In genomic region chrX:97011540-97011939, GRCh38 we compare ENCODE assay signal across 26 cellular contexts.
"Had no signal": no experiment of that assay in that cellular context is flagged by ENCODE, and none has a peak within 500 bp of the region (broad histone marks: within the 10 kb centered on the region; RNA-seq: fewer than 3 reads in every experiment).

No MANE protein-coding gene starts in this region.

- H3K9me3 ChIP-seq: stomach, suprapubic skin, testis, thoracic aorta, thyroid gland, tibial artery, tibial nerve, transverse colon, upper lobe of left lung, upper lobe of right lung, uterus, vagina had no signal

- H3K4me3 ChIP-seq: stomach, suprapubic skin, testis, thoracic aorta, thyroid gland, tibial artery, tibial nerve, transverse colon, upper lobe of left lung, upper lobe of right lung, uterus, vagina had no signal

- H3K27ac ChIP-seq: stomach, suprapubic skin, testis, thoracic aorta, thyroid gland, tibial artery, tibial nerve, transverse colon, upper lobe of left lung, upper lobe of right lung, uterus, vagina had no signal

- H3K27me3 ChIP-seq: suprapubic skin, testis, thyroid gland, tibial artery, transverse colon, upper lobe of left lung, upper lobe of right lung, uterus, vagina had no signal

- H3K9me3 Mint-ChIP-seq: stimulated activated memory B cell treated with anti-CD40 and anti-IgM and Interleukin-4, amounts not matched to agents 10 μg/mL and 1 μg/mL and 100 μg/mL, for 72 hours; stimulated activated naive B cell treated with anti-CD40 and anti-IgM and Interleukin-4, amounts not matched to agents 10 μg/mL and 1 μg/mL and 100 μg/mL, for 72 hours; stimulated activated naive CD8-positive, alpha-beta T cell treated with anti-CD3 and anti-CD28 coated beads, Interleukin-15, Interleukin-2, amounts not matched to agents 100 ng/mL and 50 ng/mL, for 24 hours; type B pancreatic cell had no signal

- H3K36me3 Mint-ChIP-seq: stimulated activated memory B cell treated with anti-CD40 and anti-IgM and Interleukin-4, amounts not matched to agents 10 μg/mL and 1 μg/mL and 100 μg/mL, for 72 hours; stimulated activated naive B cell treated with anti-CD40 and anti-IgM and Interleukin-4, amounts not matched to agents 10 μg/mL and 1 μg/mL and 100 μg/mL, for 72 hours had no signal

- H3K36me3 ChIP-seq: stomach, suprapubic skin, thoracic aorta, thyroid gland, tibial artery, tibial nerve, transverse colon, upper lobe of left lung, upper lobe of right lung, uterus, vagina had no signal

- H3K4me1 Mint-ChIP-seq: stimulated activated naive B cell treated with anti-CD40 and anti-IgM and Interleukin-4, amounts not matched to agents 10 μg/mL and 1 μg/mL and 100 μg/mL, for 72 hours; stimulated activated naive CD8-positive, alpha-beta T cell treated with anti-CD3 and anti-CD28 coated beads, Interleukin-15, amount 100 ng/mL, for 72 hours had no signal

- H3K27ac Mint-ChIP-seq: stimulated activated memory B cell treated with anti-CD40 and anti-IgM and Interleukin-4, amounts not matched to agents 10 μg/mL and 1 μg/mL and 100 μg/mL, for 72 hours; stimulated activated naive B cell treated with anti-CD40 and anti-IgM and Interleukin-4, amounts not matched to agents 10 μg/mL and 1 μg/mL and 100 μg/mL, for 72 hours; stimulated activated naive CD8-positive, alpha-beta T cell treated with anti-CD3 and anti-CD28 coated beads, Interleukin-15, amount 100 ng/mL, for 72 hours; stimulated activated naive CD8-positive, alpha-beta T cell treated with anti-CD3 and anti-CD28 coated beads, Interleukin-15, Interleukin-2, amounts not matched to agents 100 ng/mL and 50 ng/mL, for 24 hours; type B pancreatic cell had no signal

- H3K4me3 Mint-ChIP-seq: stimulated activated memory B cell treated with anti-CD40 and anti-IgM and Interleukin-4, amounts not matched to agents 10 μg/mL and 1 μg/mL and 100 μg/mL, for 72 hours; stimulated activated naive B cell treated with anti-CD40 and anti-IgM and Interleukin-4, amounts not matched to agents 10 μg/mL and 1 μg/mL and 100 μg/mL, for 72 hours; stimulated activated naive CD8-positive, alpha-beta T cell treated with anti-CD3 and anti-CD28 coated beads, Interleukin-15, amount 100 ng/mL, for 72 hours; stimulated activated naive CD8-positive, alpha-beta T cell treated with anti-CD3 and anti-CD28 coated beads, Interleukin-15, Interleukin-2, amounts not matched to agents 100 ng/mL and 50 ng/mL, for 24 hours; type B pancreatic cell had no signal

- H3K4me1 ChIP-seq: stomach, suprapubic skin, testis, thyroid gland, tibial artery, tibial nerve, transverse colon, upper lobe of left lung, upper lobe of right lung, uterus, vagina had no signal

- DNase-seq: stimulated activated CD4-positive, alpha-beta T cell treated with anti-CD3 and anti-CD28 coated beads, Interleukin-2, amount 100 ng/mL, for 48 hours; stimulated activated CD4-positive, alpha-beta T cell treated with anti-CD3 and anti-CD28 coated beads, Interleukin-4, amount 100 ng/mL, for 1 hour; stimulated activated CD4-positive, alpha-beta T cell treated with anti-CD3 and anti-CD28 coated beads, Interleukin-4, amount 100 ng/mL, for 24 hours; stimulated activated CD4-positive, alpha-beta T cell treated with anti-CD3 and anti-CD28 coated beads, Interleukin-4, amount 100 ng/mL, for 4 hours; stimulated activated CD8-positive, alpha-beta memory T cell treated with anti-CD3 and anti-CD28 coated beads, Interleukin-4, amount 100 ng/mL, for 48 hours; stimulated activated naive B cell treated with anti-CD40 and anti-IgM and Interleukin-4, amounts not matched to agents 10 μg/mL and 1 μg/mL and 100 μg/mL, for 72 hours; stimulated activated naive CD4-positive, alpha-beta T cell; stimulated activated naive CD4-positive, alpha-beta T cell treated with Interleukin-2 at 50 U/mL for 16 hours; stimulated activated naive CD8-positive, alpha-beta T cell treated with anti-CD3 and anti-CD28 coated beads, Interleukin-15, amount 100 ng/mL, for 72 hours; stimulated activated naive CD8-positive, alpha-beta T cell treated with anti-CD3 and anti-CD28 coated beads, Interleukin-15, Interleukin-2, amounts not matched to agents 100 U/mL and 50 U/mL, for 24 hours; stomach; substantia nigra; testis; thyroid gland; tibial artery; transverse colon; upper lobe of left lung; upper lobe of right lung; uterus had no signal

- ATAC-seq: stimulated activated memory B cell treated with anti-CD40 and anti-IgM and Interleukin-4, amounts not matched to agents 10 μg/mL and 1 μg/mL and 100 μg/mL, for 72 hours; stimulated activated naive B cell treated with anti-CD40 and anti-IgM and Interleukin-4, amounts not matched to agents 10 μg/mL and 1 μg/mL and 100 μg/mL, for 72 hours; stimulated activated naive CD8-positive, alpha-beta T cell treated with anti-CD3 and anti-CD28 coated beads, Interleukin-15, amount 100 ng/mL, for 72 hours; stimulated activated naive CD8-positive, alpha-beta T cell treated with anti-CD3 and anti-CD28 coated beads, Interleukin-15, Interleukin-2, amounts not matched to agents 100 U/mL and 50 U/mL, for 24 hours; upper lobe of right lung had no signal
